In the genomic region with DNA sequence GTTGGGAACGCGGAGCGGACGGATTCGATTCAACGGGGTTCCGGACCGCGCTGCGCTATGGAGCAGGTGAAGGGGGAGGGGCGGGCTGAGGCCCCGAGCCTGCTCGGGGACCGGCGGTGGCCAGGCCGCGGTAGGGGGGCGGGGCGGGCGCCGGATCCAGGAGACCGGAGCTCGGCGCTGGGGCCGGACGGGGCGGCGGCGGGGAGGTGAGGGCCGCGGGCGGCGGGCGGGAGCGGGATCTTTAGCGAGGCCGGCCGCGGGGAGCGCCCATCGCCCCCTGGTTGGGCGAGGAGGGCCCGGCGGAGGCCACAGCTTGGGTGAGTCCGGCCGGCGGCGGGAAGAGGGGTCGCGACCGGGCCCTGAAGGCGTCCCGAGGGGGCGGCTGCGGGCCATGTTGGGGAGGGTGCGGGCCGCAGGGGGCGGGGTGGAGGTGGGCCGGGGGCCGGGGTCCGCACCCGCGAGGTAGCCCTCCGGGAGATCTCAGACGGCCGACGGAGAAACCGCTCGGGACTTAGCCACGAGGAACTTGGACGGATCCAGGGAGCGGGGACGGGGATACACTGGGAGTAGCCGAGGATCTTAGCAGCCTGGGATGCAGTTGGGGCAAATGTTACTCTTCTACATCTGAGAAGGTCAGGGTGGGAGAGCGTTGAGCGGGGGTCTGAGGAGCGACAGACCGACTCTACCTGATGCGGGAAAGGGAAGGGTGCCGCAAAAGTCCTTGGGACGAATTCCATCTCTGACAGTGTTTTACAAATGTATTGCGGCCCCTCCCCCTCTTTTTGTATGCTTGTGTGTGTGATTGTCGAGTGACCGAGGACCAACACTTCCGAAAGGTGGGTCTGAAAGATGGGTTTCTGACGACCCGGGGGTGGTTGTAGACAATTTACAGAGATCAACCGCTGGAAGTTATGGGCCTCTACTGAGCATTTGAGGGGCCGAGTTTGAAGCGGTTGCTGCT, we compare ENCODE assay signal across 8 cellular contexts.
DNase-seq lines count a peak whose midpoint lies in the region; ATAC-seq and TF ChIP-seq lines count a peak whose summit lies in the region.

No MANE protein-coding gene starts in this region.

- DNase-seq in NCI-H69 (lab: John Stamatoyannopoulos, UW) (peak; percentile 58), astrocyte of the hippocampus (ENCODE audit: low read depth, low spot score) (peak; percentile 49), pons (ENCODE audit: low spot score) (peak; percentile 52)

- ATAC-seq in GM18505 (IDR thresholded peaks at IDR 0.05; ENCODE audit: unreplicated experiment) (peak; percentile 4), HG03354 (IDR thresholded peaks at IDR 0.05; ENCODE audit: poor library complexity, severe bottlenecking, unreplicated experiment) (no peak), HG02571 (IDR thresholded peaks at IDR 0.05; ENCODE audit: unreplicated experiment) (no peak), HG03097 (IDR thresholded peaks at IDR 0.05; ENCODE audit: low FRiP score, unreplicated experiment) (no peak), HG02798 (IDR thresholded peaks at IDR 0.05; ENCODE audit: poor library complexity, unreplicated experiment) (no peak)

- peak; percentile 33 for TF ChIP-seq POLR2A in GM18505 (IDR thresholded peaks at IDR 0.05; ENCODE audit: borderline replicate concordance, extremely low read depth, insufficient read depth, insufficient read length)
